In genomic region chr10:27696466-27696865, GRCh38 we compare ENCODE assay signal across 18 cellular contexts. TPM values are rescaled to one million over a fixed set of nuclear protein-coding genes. Genes with fewer than 3 reads are reported as not detected.
A peak's percentile ranks its signal among the peaks of the same experiment; 100 is the strongest.
DNase-seq lines count a peak whose midpoint lies in the region; ATAC-seq and TF ChIP-seq lines count a peak whose summit lies in the region.
"Had no signal": no experiment of that assay in that cellular context is flagged by ENCODE, and none has a peak within 500 bp of the region (broad histone marks: within the 10 kb centered on the region; RNA-seq: fewer than 3 reads in every experiment).

No MANE protein-coding gene starts in this region.

- H3K4me3 ChIP-seq in thoracic aorta (peak overlapping the region; percentile 9), esophagus squamous epithelium (no peak overlapping the region), neural progenitor cell (no peak overlapping the region)
- H3K4me3 ChIP-seq: K562 had no signal

- DNase-seq in EL (peak; percentile 20), chondrocyte (ENCODE audit: low spot score) (no peak), osteocyte (ENCODE audit: extremely low spot score, unreplicated experiment) (no peak), thoracic aorta (ENCODE audit: low spot score) (no peak), DMS79 (lab: John Stamatoyannopoulos, UW) (no peak), esophagus squamous epithelium (lab: John Stamatoyannopoulos, UW) (no peak), neural progenitor cell (ENCODE audit: low spot score) (no peak)
- DNase-seq: ACHN; C1 segment of cervical spinal cord; Calu3; CD4-positive, alpha-beta T cell; DMS 273 treated with DMSO at 0.1 percent for 48 hours; DMS79 treated with DMSO at 0.1 percent for 48 hours; GF-D8; H9 had no signal

- H3K4me1 ChIP-seq in thoracic aorta (ENCODE audit: control insufficient read depth in 1 of 2, low read depth in 2 of 2) (peaks cover 17 to 37% of the 10 kb centered on the region in 2 donors), esophagus squamous epithelium (peaks cover 0 to 9% (median 0%) of the 10 kb centered on the region in 3 donors), neural progenitor cell (peaks cover 4% of the 10 kb centered on the region)

- H3K9me3 Mint-ChIP-seq in chondrocyte (ENCODE audit: low read depth) (no peaks in the 10 kb centered on the region), osteocyte (ENCODE audit: unreplicated experiment) (no peaks in the 10 kb centered on the region), neural progenitor cell (no peaks in the 10 kb centered on the region)
- H3K9me3 Mint-ChIP-seq: CD4-positive, alpha-beta T cell; H9 had no signal

- no peak overlapping the region for H3K4me3 Mint-ChIP-seq in chondrocyte (ENCODE audit: unreplicated experiment)
- H3K4me3 Mint-ChIP-seq in osteocyte (ENCODE audit: unreplicated experiment): no peak overlapping the region
- H3K4me3 Mint-ChIP-seq in neural progenitor cell: no peak overlapping the region
- H3K4me3 Mint-ChIP-seq: B cell; CD4-positive, alpha-beta T cell; H9 had no signal

- H3K36me3 ChIP-seq in thoracic aorta (no peaks in the 10 kb centered on the region), esophagus squamous epithelium (no peaks in the 10 kb centered on the region), neural progenitor cell (no peaks in the 10 kb centered on the region)

- H3K27me3 ChIP-seq in thoracic aorta (replicated peaks; ENCODE audit: insufficient read depth) (no peaks in the 10 kb centered on the region), esophagus squamous epithelium (no peaks in the 10 kb centered on the region), neural progenitor cell (no peaks in the 10 kb centered on the region)

- WGBS in esophagus squamous epithelium, 2 donors: 73 to 80% methylated on average over 3 of the region's 3 CpGs

- H3K9ac ChIP-seq in neural progenitor cell: no peak overlapping the region

- no peaks in the 10 kb centered on the region for H4K20me1 ChIP-seq in neural progenitor cell (ENCODE audit: low read depth)

- H3K4me2 ChIP-seq in neural progenitor cell: no peak overlapping the region

- no peak for ATAC-seq in thoracic aorta (ENCODE audit: insufficient number of reproducible peaks, low FRiP score, low read depth)
- ATAC-seq: K562 had no signal

- peaks cover 64% of the 10 kb centered on the region for H3K4me1 Mint-ChIP-seq in chondrocyte (ENCODE audit: low read depth)
- H3K4me1 Mint-ChIP-seq in osteocyte (ENCODE audit: unreplicated experiment): peaks cover 46% of the 10 kb centered on the region
- peaks cover 8% of the 10 kb centered on the region for H3K4me1 Mint-ChIP-seq in neural progenitor cell
- H3K4me1 Mint-ChIP-seq: B cell had no signal

- no peaks in the 10 kb centered on the region for H3F3A ChIP-seq in neural progenitor cell (ENCODE audit: low read depth)

- H3K27ac ChIP-seq in thoracic aorta (peak overlapping the region in 1 of 2 donors; percentile 46), esophagus squamous epithelium (no peak overlapping the region), neural progenitor cell (no peak overlapping the region)
- H3K27ac ChIP-seq: HL-60 had no signal

- H2AFZ ChIP-seq in neural progenitor cell (replicated peaks): no peak overlapping the region

- TF ChIP-seq CTCF in chondrocyte (IDR thresholded peaks at IDR 0.05): no peak
- TF ChIP-seq CTCF in osteocyte (IDR thresholded peaks at IDR 0.05): no peak
- no peak for TF ChIP-seq CTCF in thoracic aorta (IDR thresholded peaks at IDR 0.05)
- TF ChIP-seq CTCF in esophagus squamous epithelium (IDR thresholded peaks at IDR 0.05): no peak
- TF ChIP-seq CTCF in neural progenitor cell (IDR thresholded peaks at IDR 0.05): no peak

- no peaks in the 10 kb centered on the region for H3K9me3 ChIP-seq in thoracic aorta
- no peaks in the 10 kb centered on the region for H3K9me3 ChIP-seq in esophagus squamous epithelium
- no peaks in the 10 kb centered on the region for H3K9me3 ChIP-seq in neural progenitor cell (ENCODE audit: low read depth)

- H3K36me3 Mint-ChIP-seq in chondrocyte (ENCODE audit: low read depth) (peaks cover 8% of the 10 kb centered on the region), osteocyte (ENCODE audit: unreplicated experiment) (peaks cover 13% of the 10 kb centered on the region), neural progenitor cell (no peaks in the 10 kb centered on the region)

- no peaks in the 10 kb centered on the region for H3K27me3 Mint-ChIP-seq in chondrocyte (ENCODE audit: low read depth)
- H3K27me3 Mint-ChIP-seq in osteocyte (ENCODE audit: unreplicated experiment): no peaks in the 10 kb centered on the region
- no peaks in the 10 kb centered on the region for H3K27me3 Mint-ChIP-seq in neural progenitor cell (ENCODE audit: insufficient read depth, low read depth)

- H3K27ac Mint-ChIP-seq in chondrocyte (ENCODE audit: unreplicated experiment) (peak overlapping the region; percentile 71), osteocyte (ENCODE audit: unreplicated experiment) (peak overlapping the region; percentile 0), neural progenitor cell (no peak overlapping the region)
- H3K27ac Mint-ChIP-seq: B cell; CD4-positive, alpha-beta T cell; H9 had no signal

- no peaks in the 10 kb centered on the region for H3K79me2 ChIP-seq in neural progenitor cell (ENCODE audit: low read depth)

- intact Hi-C loops in esophagus squamous epithelium (cut with DNase I): no loop called here

- TF ChIP-seq POLR2A in esophagus squamous epithelium (IDR thresholded peaks at IDR 0.05): no peak

RNA-seq across cellular contexts. Expression of gene MKX, which starts 49.2 kb away (rescaled TPM):
- total RNA-seq in chondrocyte (19.2 to 28.8 TPM (median 22.1 TPM) in 3 replicates), osteocyte (20.5 and 21.5 TPM in 2 replicates), thoracic aorta (1 to 10 TPM; 2.7 to 8.4 TPM), esophagus squamous epithelium (1 to 10 TPM in 2 of 4 donors, under 1 TPM in 2; 0.19 to 3.3 (median 1.4) TPM), neural progenitor cell (ENCODE audit: low replicate concordance) (0.22 TPM in 1 of 2 replicates, not detected in the other)
- total RNA-seq: B cell; CD4-positive, alpha-beta T cell had no signal
